Comparison of ENCODE assay signal across 8 cellular contexts in genomic region chr11:125319649-125320048, GRCh38.
"Had no signal": no experiment of that assay in that cellular context is flagged by ENCODE, and none has a peak within 500 bp of the region (broad histone marks: within the 10 kb centered on the region; RNA-seq: fewer than 3 reads in every experiment).

No MANE protein-coding gene starts in this region.

- DNase-seq: GDM1, GF-D8 had no signal

- ATAC-seq: GM12878 had no signal

- H3K4me3 ChIP-seq: GM12878 had no signal

- FAIRE-seq: G401.6, GM12891, GM12892, GM18507, GM19239 had no signal
